Comparison of ENCODE assay signal across 25 cellular contexts in genomic region chr15:40412095-40412759, GRCh38. TPM values are rescaled to one million over a fixed set of nuclear protein-coding genes. Genes with fewer than 3 reads are reported as not detected.
DNase-seq lines count a peak whose midpoint lies in the region; ATAC-seq, FAIRE-seq and TF ChIP-seq lines count a peak whose summit lies in the region.
"Had no signal": no experiment of that assay in that cellular context is flagged by ENCODE, and none has a peak within 500 bp of the region (broad histone marks: within the 10 kb centered on the region; RNA-seq: fewer than 3 reads in every experiment).

No MANE protein-coding gene starts in this region.

- peak overlapping the region in 2 of 4 donors; percentile 18 to 26 for H3K27ac ChIP-seq in Peyer's patch
- H3K27ac ChIP-seq in pancreas = no peak overlapping the region
- H3K27ac ChIP-seq: HL-60 had no signal

- H3K27ac Mint-ChIP-seq in endothelial cell (ENCODE audit: unreplicated experiment) = no peak overlapping the region
- H3K27ac Mint-ChIP-seq: activated CD8-positive, alpha-beta memory T cell treated with anti-CD3 and anti-CD28 coated beads, Interleukin-2, amount 10 ng/mL, durations not matched to agents 7 days and 5 days; endodermal cell; T-helper 1 cell treated with Interleukin-12 subunit alpha and Interleukin-12 subunit beta and Interleukin-4 antibody, amounts not matched to agents 30 μg/mL and 1 μg/mL, for 36 hours had no signal

- H3K4me3 Mint-ChIP-seq in endothelial cell (ENCODE audit: unreplicated experiment) = peak overlapping the region; percentile 21
- H3K4me3 Mint-ChIP-seq: activated CD8-positive, alpha-beta memory T cell treated with anti-CD3 and anti-CD28 coated beads, Interleukin-2, amount 10 ng/mL, durations not matched to agents 7 days and 5 days; CD14-positive monocyte; endodermal cell; T-helper 1 cell treated with Interleukin-12 subunit alpha and Interleukin-12 subunit beta and Interleukin-4 antibody, amounts not matched to agents 30 μg/mL and 1 μg/mL, for 36 hours had no signal

- H3K36me3 ChIP-seq in Peyer's patch = peaks cover 0 to 61% (median 0%) of the 10 kb centered on the region in 3 donors
- H3K36me3 ChIP-seq in pancreas = peaks cover 0 to 44% (median 9%) of the 10 kb centered on the region in 3 donors

- H3K36me3 Mint-ChIP-seq in endothelial cell (ENCODE audit: low read depth, unreplicated experiment) = peaks cover 51% of the 10 kb centered on the region

- H3K9me3 ChIP-seq in Peyer's patch (no peaks in the 10 kb centered on the region), pancreas (no peaks in the 10 kb centered on the region)
- H3K9me3 ChIP-seq: thyroid gland had no signal

- DNase-seq in HuH-7.5 (ENCODE audit: low spot score) = peak; percentile 42
- DNase-seq in Peyer's patch = peak in 2 of 3 donors; percentile 80 to 91
- DNase-seq in endothelial cell (ENCODE audit: low spot score) = no peak
- peak; percentile 66 to 88 (median 81) for DNase-seq in pancreas
- DNase-seq in superior temporal gyrus (ENCODE audit: extremely low spot score) = no peak
- DNase-seq in effector CD8-positive, alpha-beta T cell (lab: John Stamatoyannopoulos, UW) = no peak
- DNase-seq: activated CD4-positive, alpha-beta T cell treated with anti-CD3 and anti-CD28 coated beads for 48 hours; activated CD8-positive, alpha-beta memory T cell treated with anti-CD3 and anti-CD28 coated beads, Interleukin-2, amount 10 ng/mL, durations not matched to agents 7 days and 5 days; EL; endodermal cell; H7; mesendoderm; naive B cell; NCI-H1092 treated with DMSO at 0.1 percent for 48 hours; NCI-H187 treated with DMSO at 0.1 percent for 48 hours; NCI-H526; nucleus accumbens; stimulated activated naive CD8-positive, alpha-beta T cell treated with anti-CD3 and anti-CD28 coated beads, Interleukin-15, Interleukin-2, amounts not matched to agents 100 U/mL and 50 U/mL, for 24 hours had no signal

- H3K4me1 Mint-ChIP-seq in endothelial cell (ENCODE audit: unreplicated experiment) = peaks cover 11% of the 10 kb centered on the region

- TF ChIP-seq POLR2A in Peyer's patch (IDR thresholded peaks at IDR 0.05) = no peak

- ATAC-seq in pancreas = peak; percentile 93 to 96 (median 94)
- no peak for ATAC-seq in HG02623 (IDR thresholded peaks at IDR 0.05; ENCODE audit: unreplicated experiment)
- ATAC-seq: activated CD8-positive, alpha-beta memory T cell treated with anti-CD3 and anti-CD28 coated beads, Interleukin-2, amount 10 ng/mL, durations not matched to agents 7 days and 5 days; stimulated activated naive CD8-positive, alpha-beta T cell treated with anti-CD3 and anti-CD28 coated beads, Interleukin-15, Interleukin-2, amounts not matched to agents 100 U/mL and 50 U/mL, for 24 hours had no signal

- H3K27me3 ChIP-seq in Peyer's patch (no peaks in the 10 kb centered on the region), pancreas (no peaks in the 10 kb centered on the region)
- H3K27me3 ChIP-seq: thyroid gland had no signal

- FAIRE-seq in pancreas (lab: Jason Lieb, UNC) = no peak
- FAIRE-seq: D721Med, GM12892 had no signal

- TF ChIP-seq CTCF in Peyer's patch (IDR thresholded peaks at IDR 0.05) (no peak), endothelial cell (IDR thresholded peaks at IDR 0.05; ENCODE audit: unreplicated experiment) (no peak), pancreas (IDR thresholded peaks at IDR 0.05) (no peak)

- H3K4me3 ChIP-seq in Peyer's patch (peak overlapping the region in 1 of 4 donors; percentile 5), pancreas (no peak overlapping the region)
- H3K4me3 ChIP-seq: thyroid gland had no signal

- H3K4me1 ChIP-seq in Peyer's patch (peaks cover 0 to 10% (median 1%) of the 10 kb centered on the region in 4 donors), pancreas (peaks cover 0 to 14% (median 11%) of the 10 kb centered on the region in 3 donors)

- intact Hi-C loops in pancreas (cut with DNase I) = no loop called here

- peaks cover 13% of the 10 kb centered on the region for H3K27me3 Mint-ChIP-seq in endothelial cell (ENCODE audit: unreplicated experiment)
- H3K27me3 Mint-ChIP-seq: activated CD8-positive, alpha-beta memory T cell treated with anti-CD3 and anti-CD28 coated beads, Interleukin-2, amount 10 ng/mL, durations not matched to agents 7 days and 5 days; naive B cell had no signal

- 24 to 28% methylated on average over 7 of the region's 7 CpGs for WGBS in pancreas, 2 donors

- no peaks in the 10 kb centered on the region for H3K9me3 Mint-ChIP-seq in endothelial cell (ENCODE audit: unreplicated experiment)
- H3K9me3 Mint-ChIP-seq: endodermal cell; naive B cell; T-helper 1 cell treated with Interleukin-12 subunit alpha and Interleukin-12 subunit beta and Interleukin-4 antibody, amounts not matched to agents 30 μg/mL and 1 μg/mL, for 36 hours had no signal

RNA-seq across cellular contexts. Expression of gene IVD, which starts 6.6 kb away (rescaled TPM):
- total RNA-seq in Peyer's patch (10 to 100 TPM; 42.9 to 87.6 (median 71.1) TPM), endothelial cell (ENCODE audit: unreplicated experiment) (56.2 TPM), pancreas (10 to 100 TPM; 23.8 to 41.3 (median 30.1) TPM)
- 10 to 100 TPM; 26.0 to 38.5 TPM for polyA plus RNA-seq in pancreas

RNA-seq across cellular contexts. Expression of gene BAHD1, which starts 28.5 kb away (rescaled TPM):
- 10 to 100 TPM in 3 of 4 donors, 1 to 10 TPM in 1; 8.3 to 41.0 (median 31.4) TPM for total RNA-seq in Peyer's patch
- 20.4 TPM for total RNA-seq in endothelial cell (ENCODE audit: unreplicated experiment)
- total RNA-seq in pancreas = 10 to 100 TPM in 4 of 6 donors, 1 to 10 TPM in 2; 8.0 to 16.3 (median 10.7) TPM
- polyA plus RNA-seq in pancreas = 10 to 100 TPM in 1 of 2 donors, 1 to 10 TPM in 1; 9.7 to 13.1 TPM

RNA-seq across cellular contexts. Expression of gene KNSTRN, which starts 29.7 kb away (rescaled TPM):
- 10 to 100 TPM in 1 of 4 donors, 1 to 10 TPM in 3; 4.7 to 63.5 (median 6.5) TPM for total RNA-seq in Peyer's patch
- total RNA-seq in endothelial cell (ENCODE audit: unreplicated experiment) = 26.0 TPM
- total RNA-seq in pancreas = 1 to 10 TPM; 2.2 to 8.4 (median 3.3) TPM
- polyA plus RNA-seq in pancreas = 1 to 10 TPM; 3.1 to 5.3 TPM

RNA-seq across cellular contexts. Expression of gene DISP2, which starts 54.2 kb away (rescaled TPM):
- total RNA-seq in Peyer's patch = 10 to 100 TPM in 1 of 4 donors, 1 to 10 TPM in 3; 1.7 to 27.5 (median 7.4) TPM
- 3.6 TPM for total RNA-seq in endothelial cell (ENCODE audit: unreplicated experiment)
- 1 to 10 TPM in 2 of 6 donors, under 1 TPM in 4; 0.14 to 2.0 (median 0.70) TPM for total RNA-seq in pancreas
- polyA plus RNA-seq in pancreas = 1 to 10 TPM; 4.1 TPM

RNA-seq across cellular contexts. Expression of gene CHST14, which starts 58.6 kb away (rescaled TPM):
- 1 to 10 TPM in 3 of 4 donors, under 1 TPM in 1; 0.83 to 3.5 (median 2.6) TPM for total RNA-seq in Peyer's patch
- 36.5 TPM for total RNA-seq in endothelial cell (ENCODE audit: unreplicated experiment)
- 1 to 10 TPM; 3.1 to 8.9 (median 4.1) TPM for total RNA-seq in pancreas
- 1 to 10 TPM; 4.0 to 6.1 TPM for polyA plus RNA-seq in pancreas

Comparison
In these comparisons a context has a peak if more than half of its experiments do, and no peak if none do; other contexts are left out.
1. DNase-seq: peak in HuH-7.5 (single experiment), Peyer's patch (2 of 3) and pancreas (6 of 6); none in endothelial cell (single experiment), superior temporal gyrus (single experiment) and effector CD8-positive, alpha-beta T cell (single experiment).